Comparison of ENCODE assay signal across 8 cellular contexts in genomic region chr1:47435506-47436303, GRCh38. TPM values are rescaled to one million over a fixed set of nuclear protein-coding genes. Genes with fewer than 3 reads are reported as not detected.
DNase-seq lines count a peak whose midpoint lies in the region; ATAC-seq and TF ChIP-seq lines count a peak whose summit lies in the region.

No MANE protein-coding gene starts in this region.

- peaks cover 36% of the 10 kb centered on the region for H3K4me1 Mint-ChIP-seq in activated T-cell treated with anti-CD3 and anti-CD28 coated beads, Interleukin-2, amount 50 U/mL, for 4 hours (ENCODE audit: low read depth)
- H3K4me1 Mint-ChIP-seq in dendritic cell treated with granulocyte-macrophage colony-stimulating factor and Interleukin-4, amounts not matched to agents 40 ng/mL and 50 ng/mL, for 4 days (ENCODE audit: low read depth) = peaks cover 60% of the 10 kb centered on the region

- no peaks in the 10 kb centered on the region for H4K20me1 ChIP-seq in PC-9 (ENCODE audit: insufficient read depth)

- no peak for ATAC-seq in activated T-cell treated with anti-CD3 and anti-CD28 coated beads, Interleukin-2, amount 50 U/mL, for 4 hours
- no peak for ATAC-seq in HG02759 (IDR thresholded peaks at IDR 0.05; ENCODE audit: unreplicated experiment)
- ATAC-seq in HG03439 (IDR thresholded peaks at IDR 0.05; ENCODE audit: unreplicated experiment) = no peak

- TF ChIP-seq CTCF in PC-9 (conservative IDR thresholded peaks at IDR 0.05) (no peak; the same call in 1 of the 2 replicates), tibial artery (IDR thresholded peaks at IDR 0.05) (no peak)

- H3K27ac ChIP-seq in PC-9 (no peak overlapping the region), tibial artery (peak overlapping the region in 1 of 2 donors; percentile 86)

- CTCF ChIA-PET in PC-9 (lab: Charles Lee) = interaction anchor here (0.6 to 1.4 kb wide), 6 partner anchors 14 to 1036 kb away, joined by 3 to 15 read pairs (median 4); no protein-coding TSS in a partner anchor

- 0 out of 2 replicates have a peak, but pooled peaks cover 6% of the 10 kb centered on the region for H3K4me1 ChIP-seq in PC-9 (replicated peaks; ENCODE audit: insufficient read depth)
- peaks cover 0 to 75% (median 51%) of the 10 kb centered on the region in 4 donors for H3K4me1 ChIP-seq in tibial artery

- H3K4me3 ChIP-seq in PC-9 = peak overlapping the region; percentile 68; the same call in 1 of the 2 replicates
- H3K4me3 ChIP-seq in tibial artery = peak overlapping the region; percentile 76 to 85

- H3K79me2 ChIP-seq in PC-9 (ENCODE audit: low read depth) = peaks cover 8% of the 10 kb centered on the region

- H3K9me3 ChIP-seq in PC-9 (ENCODE audit: insufficient read depth, low read depth) = no peaks in the 10 kb centered on the region
- H3K9me3 ChIP-seq in tibial artery = no peaks in the 10 kb centered on the region

- peaks cover 30% of the 10 kb centered on the region for H3K27me3 Mint-ChIP-seq in activated T-cell treated with anti-CD3 and anti-CD28 coated beads, Interleukin-2, amount 50 U/mL, for 4 hours (ENCODE audit: low read depth)
- H3K27me3 Mint-ChIP-seq in dendritic cell treated with granulocyte-macrophage colony-stimulating factor and Interleukin-4, amounts not matched to agents 40 ng/mL and 50 ng/mL, for 4 days = peaks cover 48% of the 10 kb centered on the region

- peak overlapping the region; percentile 90 for H3K4me3 Mint-ChIP-seq in activated T-cell treated with anti-CD3 and anti-CD28 coated beads, Interleukin-2, amount 50 U/mL, for 4 hours
- H3K4me3 Mint-ChIP-seq in dendritic cell treated with granulocyte-macrophage colony-stimulating factor and Interleukin-4, amounts not matched to agents 40 ng/mL and 50 ng/mL, for 4 days = peak overlapping the region; percentile 95

- 0 out of 2 replicates have a peak overlapping the region, but pooled peaks have one; percentile 89 for H2AFZ ChIP-seq in PC-9

- no peaks in the 10 kb centered on the region for H3K9me2 ChIP-seq in PC-9 (ENCODE audit: insufficient read depth)

- H3K36me3 Mint-ChIP-seq in activated T-cell treated with anti-CD3 and anti-CD28 coated beads, Interleukin-2, amount 50 U/mL, for 4 hours (ENCODE audit: insufficient read depth) = peaks cover 6% of the 10 kb centered on the region
- H3K36me3 Mint-ChIP-seq in dendritic cell treated with granulocyte-macrophage colony-stimulating factor and Interleukin-4, amounts not matched to agents 40 ng/mL and 50 ng/mL, for 4 days (ENCODE audit: low read depth) = peaks cover 50% of the 10 kb centered on the region

- no peaks in the 10 kb centered on the region for H3K36me3 ChIP-seq in PC-9 (ENCODE audit: low read depth)
- no peaks in the 10 kb centered on the region for H3K36me3 ChIP-seq in tibial artery

- H3K9me3 Mint-ChIP-seq in activated T-cell treated with anti-CD3 and anti-CD28 coated beads, Interleukin-2, amount 50 U/mL, for 4 hours = no peaks in the 10 kb centered on the region
- no peaks in the 10 kb centered on the region for H3K9me3 Mint-ChIP-seq in dendritic cell treated with granulocyte-macrophage colony-stimulating factor and Interleukin-4, amounts not matched to agents 40 ng/mL and 50 ng/mL, for 4 days

- H3K27me3 ChIP-seq in PC-9 (ENCODE audit: insufficient read depth, low read depth) (no peaks in the 10 kb centered on the region), tibial artery (peaks cover 0 to 15% of the 10 kb centered on the region in 2 donors)

- peaks cover 9% of the 10 kb centered on the region; the same call in 1 of the 2 replicates for H3F3A ChIP-seq in PC-9 (ENCODE audit: insufficient read depth, low read depth)

- no peak for DNase-seq in activated T-cell treated with anti-CD3 and anti-CD28 coated beads, Interleukin-2, amount 50 U/mL, for 4 hours
- no peak for DNase-seq in activated T-cell treated with anti-CD3 and anti-CD28 coated beads, Interleukin-2, amount 50 U/mL, for 1 hour
- DNase-seq in PC-9 (no peak), tibial artery (no peak), NOMO-1 treated with dmso at 0.1 percent for 144 hours (lab: John Stamatoyannopoulos, UW; ENCODE audit: unreplicated experiment) (no peak)

- H3K27ac Mint-ChIP-seq in dendritic cell treated with granulocyte-macrophage colony-stimulating factor and Interleukin-4, amounts not matched to agents 40 ng/mL and 50 ng/mL, for 4 days = peak overlapping the region; percentile 87

- H3K4me2 ChIP-seq in PC-9 = peak overlapping the region; percentile 89

- intact Hi-C loops in PC-9 (cut with micrococcal nuclease; ENCODE audit: unreplicated experiment) = loop anchor here (1.0 to 5.0 kb wide), 3 partner anchors 123 to 275 kb away; partner anchors contain the start of genes PDZK1IP1 and STIL
- intact Hi-C loops in dendritic cell treated with granulocyte-macrophage colony-stimulating factor and Interleukin-4, amounts not matched to agents 40 ng/mL and 50 ng/mL, for 4 days (cut with micrococcal nuclease) = loop anchor here (5.0 to 10.0 kb wide), 2 partner anchors 48 to 101 kb away; partner anchors contain the start of gene CMPK1
- intact Hi-C loops in tibial artery (cut with DNase I; ENCODE audit: low total_unique reads) = loop anchor here (1.0 to 2.0 kb wide), 2 partner anchors 275 to 291 kb away; no protein-coding TSS in a partner anchor

- POLR2A ChIA-PET in PC-9 (lab: Charles Lee; ENCODE audit: unreplicated experiment) = interaction anchor here (0.6 kb wide), 1 partner anchor 245 kb away, joined by 3 read pairs; no protein-coding TSS in a partner anchor

- no TSS peak for BruUV-seq in PC-9 (replicated peaks; lab: Mats Ljungman, UMichigan)

RNA-seq across cellular contexts. Expression of gene FOXD2, which starts 2.1 kb away (rescaled TPM):
- under 1 TPM in 2 of 3 donors, not detected in 1; 0.16 to 0.19 TPM for total RNA-seq in activated T-cell treated with anti-CD3 and anti-CD28 coated beads, Interleukin-2, amount 50 U/mL, for 4 hours
- 0.35 and 0.48 TPM in 2 replicates for total RNA-seq in PC-9 (2021)

RNA-seq across cellular contexts. Expression of gene FOXE3, which starts 19.6 kb away (rescaled TPM):
- not detected for total RNA-seq in activated T-cell treated with anti-CD3 and anti-CD28 coated beads, Interleukin-2, amount 50 U/mL, for 4 hours
- 0.28 and 0.33 TPM in 2 replicates for total RNA-seq in PC-9 (2021)
